ENCODE assay signal across 22 cellular contexts in genomic region chr4:6819295-6819694, GRCh38.
"Had no signal": no experiment of that assay in that cellular context is flagged by ENCODE, and none has a peak within 500 bp of the region (broad histone marks: within the 10 kb centered on the region; RNA-seq: fewer than 3 reads in every experiment).

No MANE protein-coding gene starts in this region.

- DNase-seq: Karpas-422, KG1, MM.1S, NCI-H1048, NCI-H1105, NCI-H1417, NCI-H1436 treated with DMSO at 0.1 percent for 48 hours, NCI-H1694, NCI-H187 treated with DMSO at 0.1 percent for 48 hours, NCI-H2081 treated with DMSO at 0.1 percent for 48 hours, NCI-H2171, NCI-H226, NCI-H446, NCI-H510A, NCI-H524 treated with DMSO at 0.1 percent for 48 hours, NCI-H69, NCI-H774, PC-3, SHP77 had no signal

- H3K27ac ChIP-seq: RWPE1 had no signal

- ATAC-seq: Panc1, PC-3, SK-N-SH treated with all-trans-retinoic acid at 6 μM for 48 hours had no signal
